8 cellular contexts compared by ENCODE assay signal in the genomic region with DNA sequence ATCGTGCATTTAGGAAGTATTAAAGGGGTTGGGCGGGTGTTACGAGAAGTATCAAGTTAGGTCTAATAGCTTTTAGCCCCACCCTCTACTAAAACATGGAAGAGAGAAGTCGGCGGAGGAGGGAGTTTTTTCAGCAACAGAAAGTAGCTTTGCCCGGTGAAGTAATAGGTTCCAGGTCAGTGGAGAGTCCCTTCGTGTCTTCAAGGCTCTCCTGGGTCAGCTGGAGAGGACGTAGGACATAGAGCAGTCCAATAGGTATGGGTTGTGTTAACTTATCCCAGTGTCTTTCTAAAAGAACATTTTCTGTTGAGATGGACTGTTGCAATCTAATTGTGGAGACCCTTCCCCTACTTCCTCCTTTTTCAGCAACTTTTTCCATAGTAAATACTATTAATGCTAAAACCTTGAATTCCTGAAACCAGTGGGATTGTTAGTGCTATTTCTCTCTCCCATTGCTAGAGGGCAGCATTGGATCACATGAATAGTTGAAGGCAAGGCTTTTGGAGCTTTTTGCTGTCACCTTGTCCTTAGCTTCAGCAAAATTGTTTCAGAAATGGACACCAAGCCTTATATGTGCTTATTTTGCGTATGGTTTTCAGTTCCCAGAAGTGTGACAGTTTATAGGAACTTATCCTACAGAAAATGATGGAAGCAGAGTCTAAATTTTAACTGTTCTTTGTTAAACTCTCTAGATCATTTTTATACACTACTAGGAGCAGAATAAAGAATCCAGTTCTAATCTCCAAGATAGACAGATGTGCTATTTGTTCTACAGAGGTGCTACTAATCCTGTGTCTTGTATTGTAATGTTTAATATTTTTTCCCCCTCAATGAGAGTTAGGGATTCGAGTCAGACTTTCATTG. TPM values are rescaled to one million over a fixed set of nuclear protein-coding genes. Genes with fewer than 3 reads are reported as not detected.
DNase-seq lines count a peak whose midpoint lies in the region; ATAC-seq and TF ChIP-seq lines count a peak whose summit lies in the region.

No MANE protein-coding gene starts in this region.

- H2AFZ ChIP-seq in GM23338: no peak overlapping the region

- H3K4me3 Mint-ChIP-seq in GM23338: no peak overlapping the region

- peak; percentile 82 for TF ChIP-seq CTCF in BJ (IDR thresholded peaks at IDR 0.05; ENCODE audit: insufficient read depth, low read depth, low read length)
- TF ChIP-seq CTCF in GM23338 (conservative IDR thresholded peaks at IDR 0.05; ENCODE audit: low read depth in 2 of 2): peak; percentile 90 to 94
- peak; percentile 71 for TF ChIP-seq CTCF in cardiac fibroblast (IDR thresholded peaks at IDR 0.05; ENCODE audit: low read depth, low read length)

- H3K9me3 Mint-ChIP-seq in GM23338: peaks cover 5% of the 10 kb centered on the region; the same call in 2 of the 3 replicates

- peaks cover 34% of the 10 kb centered on the region for H3K4me1 Mint-ChIP-seq in GM23338

- H3K27ac ChIP-seq in GM23338 (ENCODE audit: low read depth): peak overlapping the region; percentile 81

- peak overlapping the region; percentile 67 for H3K27ac Mint-ChIP-seq in GM23338

- H3K27me3 ChIP-seq in BJ (ENCODE audit: control insufficient read depth, insufficient read depth, low read length) (no peaks in the 10 kb centered on the region), GM23338 (ENCODE audit: insufficient read depth) (no peaks in the 10 kb centered on the region)

- peaks cover 33% of the 10 kb centered on the region for H3K4me1 ChIP-seq in GM23338 (ENCODE audit: insufficient read depth)

- no peaks in the 10 kb centered on the region for H3F3A ChIP-seq in GM23338 (replicated peaks; ENCODE audit: low read depth)

- CTCF ChIA-PET in BJ (lab: Yijun Ruan, JAX): interaction anchor here (0.7 to 2.8 kb wide), 14 partner anchors 8 to 466 kb away, joined by 3 to 25 read pairs (median 4); no protein-coding TSS in a partner anchor

- POLR2A ChIA-PET in BJ (lab: Charles Lee): interaction anchor here (0.6 kb wide), 1 partner anchor 197 kb away, joined by 3 read pairs; no protein-coding TSS in a partner anchor

- no peak overlapping the region for H3K4me2 ChIP-seq in GM23338

- H3K9me2 ChIP-seq in GM23338 (ENCODE audit: insufficient read depth): no peaks in the 10 kb centered on the region

- ATAC-seq in GM23338 (peak; percentile 75), HG03097 (IDR thresholded peaks at IDR 0.05; ENCODE audit: low FRiP score, unreplicated experiment) (no peak), GM19324 (IDR thresholded peaks at IDR 0.05; ENCODE audit: low FRiP score, unreplicated experiment) (no peak)

- peaks cover 25% of the 10 kb centered on the region for H3K36me3 Mint-ChIP-seq in GM23338 (ENCODE audit: low read depth)

- H3K36me3 ChIP-seq in BJ (ENCODE audit: control insufficient read depth, insufficient read depth, low read length): no peaks in the 10 kb centered on the region; the same call in 1 of the 2 replicates
- peaks cover 6% of the 10 kb centered on the region; the same call in 1 of the 2 replicates for H3K36me3 ChIP-seq in GM23338 (ENCODE audit: insufficient read depth)

- DNase-seq in BJ (ENCODE audit: low read depth) (no peak), GM23338 (ENCODE audit: low spot score) (peak; percentile 83), NCI-H69 (lab: John Stamatoyannopoulos, UW) (peak; percentile 74), cardiac fibroblast (ENCODE audit: low read depth in 2 of 2) (peak; percentile 65), medulla oblongata (ENCODE audit: extremely low spot score) (peak; percentile 92), NK-92 (lab: John Stamatoyannopoulos, UW; ENCODE audit: unreplicated experiment) (no peak)

- H3K27me3 Mint-ChIP-seq in GM23338 (ENCODE audit: insufficient read depth, low read depth, poor library complexity): peaks cover 2% of the 10 kb centered on the region

- H4K20me1 ChIP-seq in GM23338 (replicated peaks; ENCODE audit: insufficient read depth): no peaks in the 10 kb centered on the region

- H3K79me2 ChIP-seq in GM23338 (replicated peaks; ENCODE audit: insufficient read depth): peaks cover 7% of the 10 kb centered on the region; the same call in 1 of the 2 replicates

- H3K4me3 ChIP-seq in BJ (ENCODE audit: low read depth, low read length) (no peak overlapping the region), GM23338 (no peak overlapping the region), cardiac fibroblast (replicated peaks in 1 of 2; ENCODE audit: low read depth in 2 of 2, low read length in 2 of 2) (no peak overlapping the region)

TF ChIP-seq in GM23338, 12 proteins besides CTCF, POLR2A, EP300 and RAD21 (continues in another document):
- TF ChIP-seq, protein P1, sequence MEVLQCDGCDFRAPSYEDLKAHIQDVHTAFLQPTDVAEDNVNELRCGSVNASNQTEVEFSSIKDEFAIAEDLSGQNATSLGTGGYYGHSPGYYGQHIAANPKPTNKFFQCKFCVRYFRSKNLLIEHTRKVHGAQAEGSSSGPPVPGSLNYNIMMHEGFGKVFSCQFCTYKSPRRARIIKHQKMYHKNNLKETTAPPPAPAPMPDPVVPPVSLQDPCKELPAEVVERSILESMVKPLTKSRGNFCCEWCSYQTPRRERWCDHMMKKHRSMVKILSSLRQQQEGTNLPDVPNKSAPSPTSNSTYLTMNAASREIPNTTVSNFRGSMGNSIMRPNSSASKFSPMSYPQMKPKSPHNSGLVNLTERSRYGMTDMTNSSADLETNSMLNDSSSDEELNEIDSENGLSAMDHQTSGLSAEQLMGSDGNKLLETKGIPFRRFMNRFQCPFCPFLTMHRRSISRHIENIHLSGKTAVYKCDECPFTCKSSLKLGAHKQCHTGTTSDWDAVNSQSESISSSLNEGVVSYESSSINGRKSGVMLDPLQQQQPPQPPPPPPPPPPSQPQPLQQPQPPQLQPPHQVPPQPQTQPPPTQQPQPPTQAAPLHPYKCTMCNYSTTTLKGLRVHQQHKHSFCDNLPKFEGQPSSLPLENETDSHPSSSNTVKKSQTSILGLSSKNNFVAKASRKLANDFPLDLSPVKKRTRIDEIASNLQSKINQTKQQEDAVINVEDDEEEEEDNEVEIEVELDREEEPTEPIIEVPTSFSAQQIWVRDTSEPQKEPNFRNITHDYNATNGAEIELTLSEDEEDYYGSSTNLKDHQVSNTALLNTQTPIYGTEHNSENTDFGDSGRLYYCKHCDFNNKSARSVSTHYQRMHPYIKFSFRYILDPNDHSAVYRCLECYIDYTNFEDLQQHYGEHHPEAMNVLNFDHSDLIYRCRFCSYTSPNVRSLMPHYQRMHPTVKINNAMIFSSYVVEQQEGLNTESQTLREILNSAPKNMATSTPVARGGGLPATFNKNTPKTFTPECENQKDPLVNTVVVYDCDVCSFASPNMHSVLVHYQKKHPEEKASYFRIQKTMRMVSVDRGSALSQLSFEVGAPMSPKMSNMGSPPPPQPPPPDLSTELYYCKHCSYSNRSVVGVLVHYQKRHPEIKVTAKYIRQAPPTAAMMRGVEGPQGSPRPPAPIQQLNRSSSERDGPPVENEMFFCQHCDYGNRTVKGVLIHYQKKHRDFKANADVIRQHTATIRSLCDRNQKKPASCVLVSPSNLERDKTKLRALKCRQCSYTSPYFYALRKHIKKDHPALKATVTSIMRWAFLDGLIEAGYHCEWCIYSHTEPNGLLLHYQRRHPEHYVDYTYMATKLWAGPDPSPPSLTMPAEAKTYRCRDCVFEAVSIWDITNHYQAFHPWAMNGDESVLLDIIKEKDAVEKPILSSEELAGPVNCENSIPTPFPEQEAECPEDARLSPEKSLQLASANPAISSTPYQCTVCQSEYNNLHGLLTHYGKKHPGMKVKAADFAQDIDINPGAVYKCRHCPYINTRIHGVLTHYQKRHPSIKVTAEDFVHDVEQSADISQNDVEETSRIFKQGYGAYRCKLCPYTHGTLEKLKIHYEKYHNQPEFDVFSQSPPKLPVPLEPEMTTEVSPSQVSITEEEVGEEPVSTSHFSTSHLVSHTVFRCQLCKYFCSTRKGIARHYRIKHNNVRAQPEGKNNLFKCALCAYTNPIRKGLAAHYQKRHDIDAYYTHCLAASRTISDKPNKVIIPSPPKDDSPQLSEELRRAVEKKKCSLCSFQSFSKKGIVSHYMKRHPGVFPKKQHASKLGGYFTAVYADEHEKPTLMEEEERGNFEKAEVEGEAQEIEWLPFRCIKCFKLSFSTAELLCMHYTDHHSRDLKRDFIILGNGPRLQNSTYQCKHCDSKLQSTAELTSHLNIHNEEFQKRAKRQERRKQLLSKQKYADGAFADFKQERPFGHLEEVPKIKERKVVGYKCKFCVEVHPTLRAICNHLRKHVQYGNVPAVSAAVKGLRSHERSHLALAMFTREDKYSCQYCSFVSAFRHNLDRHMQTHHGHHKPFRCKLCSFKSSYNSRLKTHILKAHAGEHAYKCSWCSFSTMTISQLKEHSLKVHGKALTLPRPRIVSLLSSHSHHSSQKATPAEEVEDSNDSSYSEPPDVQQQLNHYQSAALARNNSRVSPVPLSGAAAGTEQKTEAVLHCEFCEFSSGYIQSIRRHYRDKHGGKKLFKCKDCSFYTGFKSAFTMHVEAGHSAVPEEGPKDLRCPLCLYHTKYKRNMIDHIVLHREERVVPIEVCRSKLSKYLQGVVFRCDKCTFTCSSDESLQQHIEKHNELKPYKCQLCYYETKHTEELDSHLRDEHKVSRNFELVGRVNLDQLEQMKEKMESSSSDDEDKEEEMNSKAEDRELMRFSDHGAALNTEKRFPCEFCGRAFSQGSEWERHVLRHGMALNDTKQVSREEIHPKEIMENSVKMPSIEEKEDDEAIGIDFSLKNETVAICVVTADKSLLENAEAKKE (CRISPR knock-in tag; IDR thresholded peaks at IDR 0.05): no peak; the same call in 1 of the 2 replicates
- no peak for TF ChIP-seq POLR2AphosphoS5 (IDR thresholded peaks at IDR 0.05; ENCODE audit: low read depth)
- TF ChIP-seq, protein P2, sequence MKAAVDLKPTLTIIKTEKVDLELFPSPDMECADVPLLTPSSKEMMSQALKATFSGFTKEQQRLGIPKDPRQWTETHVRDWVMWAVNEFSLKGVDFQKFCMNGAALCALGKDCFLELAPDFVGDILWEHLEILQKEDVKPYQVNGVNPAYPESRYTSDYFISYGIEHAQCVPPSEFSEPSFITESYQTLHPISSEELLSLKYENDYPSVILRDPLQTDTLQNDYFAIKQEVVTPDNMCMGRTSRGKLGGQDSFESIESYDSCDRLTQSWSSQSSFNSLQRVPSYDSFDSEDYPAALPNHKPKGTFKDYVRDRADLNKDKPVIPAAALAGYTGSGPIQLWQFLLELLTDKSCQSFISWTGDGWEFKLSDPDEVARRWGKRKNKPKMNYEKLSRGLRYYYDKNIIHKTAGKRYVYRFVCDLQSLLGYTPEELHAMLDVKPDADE (IDR thresholded peaks at IDR 0.05): no peak
- no peak for TF ChIP-seq JUNB (IDR thresholded peaks at IDR 0.05; ENCODE audit: unreplicated experiment)
- no peak for TF ChIP-seq CREB1 (CRISPR knock-in tag; IDR thresholded peaks at IDR 0.05; ENCODE audit: low read depth)
- no peak for TF ChIP-seq STAT1 (IDR thresholded peaks at IDR 0.05; ENCODE audit: unreplicated experiment)

RNA-seq across cellular contexts. Expression of a gene that starts 38.4 kb away (rescaled TPM):
- polyA plus RNA-seq in BJ (2011; rRNA removed) (6.8 and 14.1 TPM in 2 replicates), GM23338 (2016; fragmentation: Nextera tagmentation; extraction: Ambion mirVana) (86.8 and 87.9 TPM in 2 replicates)
- polyA minus RNA-seq in BJ (2011; rRNA and poly(A)+ RNA removed): 2.7 and 3.6 TPM in 2 replicates
- 79.4 and 92.8 TPM in 2 replicates for total RNA-seq in GM23338 (2014; rRNA removed; shearing (Covaris generic))

RNA-seq across cellular contexts. Expression of a gene that starts 38.9 kb away (rescaled TPM):
- polyA plus RNA-seq in BJ (2011; rRNA removed) (2.8 and 5.5 TPM in 2 replicates), GM23338 (2016; fragmentation: Nextera tagmentation; extraction: Ambion mirVana) (17.4 and 19.1 TPM in 2 replicates)
- 4.1 and 4.2 TPM in 2 replicates for polyA minus RNA-seq in BJ (2011; rRNA and poly(A)+ RNA removed)
- 62.0 and 63.9 TPM in 2 replicates for total RNA-seq in GM23338 (2014; rRNA removed; shearing (Covaris generic))

Comparison
In these comparisons a context has a peak if more than half of its experiments do, and no peak if none do; other contexts are left out.
1. DNase-seq: peak in GM23338 (single experiment), NCI-H69 (single experiment), cardiac fibroblast (2 of 2) and medulla oblongata (single experiment); none in BJ (single experiment) and NK-92 (single experiment).
2. Peak in every context shown above with its lines, with median percentiles within 50 percentile points of each other: CTCF ChIP-seq.